Comparison of ENCODE assay signal across 23 cellular contexts in the genomic region with DNA sequence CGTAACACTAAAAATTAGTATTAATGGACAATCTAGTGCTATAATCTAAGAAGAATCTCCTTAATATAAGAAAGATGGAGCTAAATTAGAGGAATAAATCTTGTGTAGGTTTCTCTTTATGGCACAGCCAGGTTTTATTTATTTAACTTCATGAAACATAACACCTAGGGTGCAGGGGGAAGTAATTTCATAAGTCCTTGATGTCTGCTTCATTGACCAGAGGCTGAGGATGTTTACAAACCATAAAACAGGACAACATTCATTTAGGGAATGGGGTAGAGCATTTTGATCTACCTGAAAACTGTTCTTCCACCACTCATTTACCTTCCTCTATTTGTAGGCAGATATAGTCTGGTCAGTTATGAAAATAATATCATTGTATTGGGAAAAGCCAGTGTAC.
"Had no signal": no experiment of that assay in that cellular context is flagged by ENCODE, and none has a peak within 500 bp of the region (broad histone marks: within the 10 kb centered on the region; RNA-seq: fewer than 3 reads in every experiment).

No MANE protein-coding gene starts in this region.

- H3K27ac Mint-ChIP-seq: activated B cell treated with CpG ODN at 0.5 μM for 24 hours; activated CD4-positive, alpha-beta T cell treated with anti-CD3 and anti-CD28 coated beads for 36 hours; activated naive CD8-positive, alpha-beta T cell treated with anti-CD3 and anti-CD28 coated beads for 36 hours; natural killer cell treated with Interleukin-12 subunit alpha and Interleukin-12 subunit beta and Interleukin-15 and Interleukin-18, amount 100 ng/mL, for 72 hours; type B pancreatic cell had no signal

- H3K4me3 Mint-ChIP-seq: activated B cell treated with CpG ODN at 0.5 μM for 24 hours; activated CD4-positive, alpha-beta T cell treated with anti-CD3 and anti-CD28 coated beads for 36 hours; activated naive CD8-positive, alpha-beta T cell treated with anti-CD3 and anti-CD28 coated beads for 36 hours; natural killer cell treated with Interleukin-12 subunit alpha and Interleukin-12 subunit beta and Interleukin-15 and Interleukin-18, amount 100 ng/mL, for 72 hours; type B pancreatic cell had no signal

- H3K36me3 Mint-ChIP-seq: activated naive CD8-positive, alpha-beta T cell treated with anti-CD3 and anti-CD28 coated beads for 36 hours; natural killer cell treated with Interleukin-12 subunit alpha and Interleukin-12 subunit beta and Interleukin-15 and Interleukin-18, amount 100 ng/mL, for 72 hours; type B pancreatic cell had no signal

- H3K4me3 ChIP-seq: colonic mucosa, dorsolateral prefrontal cortex, gastroesophageal sphincter, ovary, thoracic aorta, vagina had no signal

- ATAC-seq: activated CD4-positive, alpha-beta T cell treated with anti-CD3 and anti-CD28 coated beads for 36 hours; gastroesophageal sphincter; natural killer cell treated with Interleukin-12 subunit alpha and Interleukin-12 subunit beta and Interleukin-15 and Interleukin-18, amount 100 ng/mL, for 72 hours; right cardiac atrium had no signal

- H3K27me3 Mint-ChIP-seq: type B pancreatic cell had no signal

- H3K9me3 Mint-ChIP-seq: natural killer cell treated with Interleukin-12 subunit alpha and Interleukin-12 subunit beta and Interleukin-15 and Interleukin-18, amount 100 ng/mL, for 72 hours had no signal

- H3K27me3 ChIP-seq: colonic mucosa, gastroesophageal sphincter, neutrophil, ovary, vagina had no signal

- H3K4me1 Mint-ChIP-seq: activated B cell treated with CpG ODN at 0.5 μM for 24 hours; activated CD4-positive, alpha-beta T cell treated with anti-CD3 and anti-CD28 coated beads for 36 hours; activated naive CD8-positive, alpha-beta T cell treated with anti-CD3 and anti-CD28 coated beads for 36 hours had no signal

- H3K36me3 ChIP-seq: colonic mucosa, gastroesophageal sphincter, neutrophil, ovary, thoracic aorta, vagina had no signal

- H3K27ac ChIP-seq: colonic mucosa, dorsolateral prefrontal cortex, gastroesophageal sphincter, neutrophil, ovary, thoracic aorta, vagina had no signal

- DNase-seq: activated B cell treated with CpG ODN at 0.5 μM for 24 hours; activated CD4-positive, alpha-beta T cell treated with anti-CD3 and anti-CD28 coated beads for 36 hours; activated CD4-positive, alpha-beta T cell treated with anti-CD3 and anti-CD28 coated beads, Interleukin-2, amount 50 U/mL, for 48 hours; activated CD8-positive, alpha-beta memory T cell treated with anti-CD3 and anti-CD28 coated beads, Interleukin-2, amount 50 U/mL, for 48 hours; activated naive CD4-positive, alpha-beta T cell treated with Interleukin-2 at 50 U/mL for 16 hours; activated naive CD8-positive, alpha-beta T cell treated with anti-CD3 and anti-CD28 coated beads for 36 hours; activated T-cell treated with anti-CD3 and anti-CD28 coated beads, Interleukin-2, amount 50 U/mL, for 48 hours; amniotic stem cell; colonic mucosa; dorsolateral prefrontal cortex; head of caudate nucleus; hypothalamus; midbrain; ovary; right cardiac atrium; stimulated activated CD4-positive, alpha-beta T cell treated with anti-CD3 and anti-CD28 coated beads, Interleukin-4, amount 100 ng/mL, for 24 hours; stimulated activated naive CD4-positive, alpha-beta T cell treated with Interleukin-2 at 50 U/mL for 16 hours had no signal
